ENCODE assay signal across 8 cellular contexts in the genomic region with DNA sequence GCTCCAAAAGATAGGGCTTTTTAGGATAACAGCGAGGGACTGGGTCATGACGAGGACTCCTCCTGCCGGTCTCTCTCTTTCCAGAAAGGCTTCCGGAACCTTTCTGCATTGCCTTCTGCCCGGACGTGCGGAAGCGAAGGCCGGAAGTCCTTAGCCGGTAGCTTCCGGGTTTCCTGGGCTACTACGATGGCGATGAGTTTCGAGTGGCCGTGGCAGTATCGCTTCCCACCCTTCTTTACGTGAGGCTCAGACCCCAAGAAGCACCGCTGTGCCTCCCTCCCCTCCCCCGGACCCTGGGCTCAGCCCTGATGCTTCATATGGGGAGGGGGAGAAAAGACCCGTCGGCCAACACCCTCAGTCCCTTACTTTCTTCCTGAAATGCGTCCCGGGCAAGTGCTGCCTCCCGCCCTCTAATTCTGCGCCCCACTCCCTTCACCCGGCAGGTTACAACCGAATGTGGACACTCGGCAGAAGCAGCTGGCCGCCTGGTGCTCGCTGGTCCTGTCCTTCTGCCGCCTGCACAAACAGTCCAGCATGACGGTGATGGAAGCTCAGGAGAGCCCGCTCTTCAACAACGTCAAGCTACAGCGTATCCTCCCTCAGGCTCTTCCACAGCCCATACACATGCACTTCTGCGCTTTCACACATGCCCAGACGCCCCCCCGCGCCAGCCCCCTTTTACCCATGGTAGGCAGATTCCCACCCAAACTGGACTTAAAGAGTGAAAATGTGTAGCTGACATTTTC. TPM values are rescaled to one million over a fixed set of nuclear protein-coding genes. Genes with fewer than 3 reads are reported as not detected.
DNase-seq lines count a peak whose midpoint lies in the region; ATAC-seq and TF ChIP-seq lines count a peak whose summit lies in the region.

Gene VPS25, plus strand, starts transcription at position 160 of the 746 bp plus-strand sequence. Its CDS starts 27 bp downstream, at position 187.

- no peaks in the 10 kb centered on the region for H3K4me1 ChIP-seq in hepatocyte (ENCODE audit: insufficient read depth)
- no peaks in the 10 kb centered on the region for H3K4me1 ChIP-seq in aorta (ENCODE audit: control insufficient read depth in 1 of 2, insufficient read depth in 2 of 2, low read length in 2 of 2)

- ATAC-seq in aorta (ENCODE audit: low FRiP score): peak; percentile 96

- H3K4me3 ChIP-seq in HFF-Myc (replicated peaks; ENCODE audit: low read depth, low read length) (peak within 1 kb of the TSS; percentile 98), astrocyte of the cerebellum (ENCODE audit: low read depth, low read length) (peak within 1 kb of the TSS; percentile 94), hepatocyte (peak within 1 kb of the TSS; percentile 93), aorta (ENCODE audit: low read length in 2 of 2) (peak within 1 kb of the TSS; percentile 70 to 90)

- H3K27me3 ChIP-seq in hepatocyte (no peaks in the 10 kb centered on the region), aorta (ENCODE audit: control insufficient read depth in 1 of 2, insufficient read depth in 2 of 2, low read length in 1 of 2) (no peaks in the 10 kb centered on the region)

- H3K36me3 ChIP-seq in hepatocyte (replicated peaks; ENCODE audit: insufficient read depth, low read depth) (no peaks in the 10 kb centered on the region), aorta (ENCODE audit: control insufficient read depth in 1 of 2, insufficient read depth in 2 of 2, low read length in 1 of 2) (no peaks in the 10 kb centered on the region)

- H3K9me3 ChIP-seq in hepatocyte (ENCODE audit: low read depth) (no peaks in the 10 kb centered on the region), aorta (ENCODE audit: control insufficient read depth, low read length) (no peaks in the 10 kb centered on the region)

- in situ Hi-C loops in astrocyte of the cerebellum (cut with HindIII; ENCODE audit: low sequenced_read_pairs): no loop called here

- no peak for TF ChIP-seq CTCF in HFF-Myc (IDR thresholded peaks at IDR 0.05; ENCODE audit: low read depth, low read length, missing control alignments)
- peak; percentile 35 for TF ChIP-seq CTCF in astrocyte of the cerebellum (IDR thresholded peaks at IDR 0.05; ENCODE audit: low read depth, low read length, missing control alignments)
- no peak for TF ChIP-seq CTCF in hepatocyte (IDR thresholded peaks at IDR 0.05; ENCODE audit: poor library complexity)

- DNase-seq in DMS153 treated with DMSO at 0.1 percent for 48 hours (lab: John Stamatoyannopoulos, UW; ENCODE audit: unreplicated experiment) (peak; percentile 76), HFF-Myc (ENCODE audit: extremely low read depth, low read depth) (peak; percentile 39), NCI-H2029 (lab: John Stamatoyannopoulos, UW) (peak; percentile 68), T-helper 22 cell (ENCODE audit: low read depth) (peak; percentile 53), astrocyte of the cerebellum (ENCODE audit: low read depth) (peak; percentile 43), hepatocyte (ENCODE audit: low spot score) (peak; percentile 89), retina (peak; percentile 95), aorta (peak; percentile 86 to 90)

- H2AFZ ChIP-seq in hepatocyte: peak within 1 kb of the TSS; percentile 78

- H3K27ac ChIP-seq in hepatocyte (peak within 1 kb of the TSS; percentile 90), aorta (ENCODE audit: low read depth in 1 of 2, low read length in 2 of 2) (peak within 1 kb of the TSS in 1 of 2 donors; percentile 61)

- H3K79me2 ChIP-seq in hepatocyte: peaks cover 7% of the 10 kb centered on the region

- intact Hi-C loops in aorta (cut with DNase I): no loop called here

- no peaks in the 10 kb centered on the region for H4K20me1 ChIP-seq in hepatocyte (ENCODE audit: insufficient read depth, poor library complexity, severe bottlenecking)

- WGBS in hepatocyte (ENCODE audit: low lambda C conversion rate, missing lambda C conversion rate): 2% methylated on average over 39 of the region's 39 CpGs
- 0 to 1% methylated on average over 39 of the region's 39 CpGs for WGBS in aorta, 2 donors

- peak within 1 kb of the TSS; percentile 72 for H3K4me2 ChIP-seq in hepatocyte

- H3K9me2 ChIP-seq in hepatocyte (replicated peaks; ENCODE audit: insufficient read depth): no peaks in the 10 kb centered on the region

RNA-seq across cellular contexts. Expression of gene VPS25, which starts in this region (rescaled TPM):
- total RNA-seq in hepatocyte: 89.9 and 107 TPM in 2 replicates
- 121 and 125 TPM in 2 replicates for polyA plus RNA-seq in hepatocyte
- 10 to 100 TPM; 31.2 to 33.8 TPM for total RNA-seq in aorta
- 10 to 100 TPM; 45.5 to 46.8 TPM for polyA plus RNA-seq in aorta

Comparison
In these comparisons a context has a peak if more than half of its experiments do, and no peak if none do; other contexts are left out.
1. DNase-seq: peak in every context shown above with its lines; median percentile 95 in retina; 89 in hepatocyte; 88 in aorta; 76 in DMS153 treated with DMSO at 0.1 percent for 48 hours; 68 in NCI-H2029; 53 in T-helper 22 cell; 43 in astrocyte of the cerebellum; 39 in HFF-Myc.